17 cellular contexts compared by ENCODE assay signal in the genomic region with DNA sequence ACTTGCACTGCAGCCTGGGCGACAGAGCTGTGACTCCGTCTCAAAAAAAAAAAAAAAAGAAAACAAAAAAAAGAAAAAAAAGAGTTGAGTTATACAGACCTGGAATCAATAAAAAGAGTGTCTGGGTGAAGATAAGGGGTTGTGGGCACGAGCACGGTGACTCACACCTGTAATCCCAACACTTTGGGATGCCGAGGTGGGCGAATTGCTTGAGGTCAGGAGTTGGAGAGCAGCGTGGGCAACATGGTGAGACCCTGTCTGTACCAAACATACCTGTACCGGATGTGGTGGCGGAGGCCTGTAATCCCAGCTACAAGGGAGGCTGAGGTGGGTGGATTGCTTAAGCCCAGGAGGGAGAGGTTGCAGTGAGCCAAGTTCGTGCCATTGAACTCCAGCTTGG. TPM values are rescaled to one million over a fixed set of nuclear protein-coding genes. Genes with fewer than 3 reads are reported as not detected.
DNase-seq lines count a peak whose midpoint lies in the region; ATAC-seq, FAIRE-seq and TF ChIP-seq lines count a peak whose summit lies in the region.
"Had no signal": no experiment of that assay in that cellular context is flagged by ENCODE, and none has a peak within 500 bp of the region (broad histone marks: within the 10 kb centered on the region; RNA-seq: fewer than 3 reads in every experiment).

No MANE protein-coding gene starts in this region.

- H3K9ac ChIP-seq in astrocyte (ENCODE audit: low read length) = no peak overlapping the region

- H3K27ac ChIP-seq in astrocyte (ENCODE audit: low read depth, low read length) (no peak overlapping the region), tibial nerve (no peak overlapping the region)

- no peaks in the 10 kb centered on the region for H3K27me3 ChIP-seq in astrocyte (ENCODE audit: insufficient read depth, low read length)
- H3K27me3 ChIP-seq in neuron (ENCODE audit: insufficient read depth, low read length) = no peaks in the 10 kb centered on the region
- no peaks in the 10 kb centered on the region for H3K27me3 ChIP-seq in tibial nerve
- H3K27me3 ChIP-seq: esophagus squamous epithelium, heart right ventricle, thyroid gland had no signal

- 94 to 96% methylated on average over 10 of the region's 10 CpGs for WGBS in tibial nerve, 2 donors

- no peak overlapping the region for H3K4me2 ChIP-seq in astrocyte (ENCODE audit: low read length)

- H3K36me3 ChIP-seq in astrocyte (ENCODE audit: insufficient read depth, low read length) (no peaks in the 10 kb centered on the region), neuron (ENCODE audit: insufficient read depth, low read length) (peaks cover 12% of the 10 kb centered on the region), tibial nerve (peaks cover 0 to 10% (median 0%) of the 10 kb centered on the region in 3 donors)
- H3K36me3 ChIP-seq: thyroid gland had no signal

- no peak overlapping the region for H3K4me3 ChIP-seq in astrocyte (ENCODE audit: insufficient read depth, low read depth, low read length)
- H3K4me3 ChIP-seq in neuron (ENCODE audit: low read length) = peak overlapping the region; percentile 59
- H3K4me3 ChIP-seq in tibial nerve = no peak overlapping the region
- H3K4me3 ChIP-seq: mucosa of descending colon had no signal

- FAIRE-seq in astrocyte (lab: Jason Lieb, UNC) = no peak
- FAIRE-seq: A204.1, kidney had no signal

- ATAC-seq in HG02678 (IDR thresholded peaks at IDR 0.05; ENCODE audit: unreplicated experiment) = no peak
- ATAC-seq in HG02970 (IDR thresholded peaks at IDR 0.05; ENCODE audit: low FRiP score, unreplicated experiment) = no peak

- H3K79me2 ChIP-seq in astrocyte (ENCODE audit: insufficient read depth, low read length) = peaks cover 32% of the 10 kb centered on the region

- peaks cover 14% of the 10 kb centered on the region for H3K4me1 ChIP-seq in astrocyte (ENCODE audit: insufficient read depth, low read length)
- peaks cover 14% of the 10 kb centered on the region for H3K4me1 ChIP-seq in neuron (ENCODE audit: insufficient read depth, low read length)
- H3K4me1 ChIP-seq in tibial nerve = peaks cover 0 to 26% (median 5%) of the 10 kb centered on the region in 4 donors

- peak overlapping the region; percentile 36 for H3K27ac Mint-ChIP-seq in activated CD4-positive, alpha-beta T cell treated with anti-CD3 and anti-CD28 coated beads, Interleukin-2, amount 10 ng/mL, durations not matched to agents 7 days and 5 days
- H3K27ac Mint-ChIP-seq in IgD-negative memory B cell (peak overlapping the region in 2 of 3 donors; percentile 82 to 94), astrocyte (ENCODE audit: unreplicated experiment) (no peak overlapping the region)

- peak overlapping the region; percentile 92 for H3K4me3 Mint-ChIP-seq in activated CD4-positive, alpha-beta T cell treated with anti-CD3 and anti-CD28 coated beads, Interleukin-2, amount 10 ng/mL, durations not matched to agents 7 days and 5 days
- peak overlapping the region in 3 of 4 donors; percentile 69 to 95 (median 92) for H3K4me3 Mint-ChIP-seq in IgD-negative memory B cell
- peak overlapping the region; percentile 88 for H3K4me3 Mint-ChIP-seq in astrocyte (ENCODE audit: unreplicated experiment)

- no peak for DNase-seq in activated CD4-positive, alpha-beta T cell treated with anti-CD3 and anti-CD28 coated beads, Interleukin-2, amount 10 ng/mL, durations not matched to agents 7 days and 5 days
- no peak for DNase-seq in activated CD4-positive, alpha-beta T cell treated with anti-CD3 and anti-CD28 coated beads, Interleukin-2, amount 50 U/mL, for 4 hours
- DNase-seq in astrocyte (ENCODE audit: low read depth) (no peak), tibial nerve (ENCODE audit: low spot score in 2 of 2) (no peak)
- DNase-seq: dermis blood vessel endothelial cell, esophagus squamous epithelium, GF-D8, heart right ventricle, kidney, NCI-H1417 treated with DMSO at 0.1 percent for 48 hours, thyroid gland had no signal

- H2AFZ ChIP-seq in astrocyte (ENCODE audit: low read depth, low read length) = no peak overlapping the region
- H2AFZ ChIP-seq in neuron (ENCODE audit: low read depth, low read length) = no peak overlapping the region

- no peak for TF ChIP-seq EP300 in tibial nerve (IDR thresholded peaks at IDR 0.05)

- no peak for TF ChIP-seq CTCF in astrocyte (IDR thresholded peaks at IDR 0.05; ENCODE audit: insufficient read depth, low read depth, low read length)
- TF ChIP-seq CTCF in tibial nerve (IDR thresholded peaks at IDR 0.05) = no peak

- H3K9me3 ChIP-seq in astrocyte (ENCODE audit: insufficient read depth, low read depth, low read length) (no peaks in the 10 kb centered on the region), neuron (ENCODE audit: low read length) (no peaks in the 10 kb centered on the region), tibial nerve (no peaks in the 10 kb centered on the region)
- H3K9me3 ChIP-seq: esophagus squamous epithelium, heart right ventricle, mucosa of descending colon, thyroid gland had no signal

- peaks cover 30% of the 10 kb centered on the region for H3K4me1 Mint-ChIP-seq in activated CD4-positive, alpha-beta T cell treated with anti-CD3 and anti-CD28 coated beads, Interleukin-2, amount 10 ng/mL, durations not matched to agents 7 days and 5 days
- H3K4me1 Mint-ChIP-seq in IgD-negative memory B cell (peaks cover 16 to 20% (median 17%) of the 10 kb centered on the region in 3 donors), astrocyte (ENCODE audit: low read depth, unreplicated experiment) (peaks cover 8% of the 10 kb centered on the region)

- H4K20me1 ChIP-seq in astrocyte (ENCODE audit: insufficient read depth, low read length) = peaks cover 13% of the 10 kb centered on the region

- POLR2A ChIA-PET in activated CD4-positive, alpha-beta T cell treated with anti-CD3 and anti-CD28 coated beads, Interleukin-2, amount 10 ng/mL, durations not matched to agents 7 days and 5 days (lab: Charles Lee) = no interaction called here

- H3K27me3 Mint-ChIP-seq in activated CD4-positive, alpha-beta T cell treated with anti-CD3 and anti-CD28 coated beads, Interleukin-2, amount 10 ng/mL, durations not matched to agents 7 days and 5 days = no peaks in the 10 kb centered on the region
- H3K27me3 Mint-ChIP-seq in IgD-negative memory B cell = no peaks in the 10 kb centered on the region
- no peaks in the 10 kb centered on the region for H3K27me3 Mint-ChIP-seq in astrocyte (ENCODE audit: low read depth, unreplicated experiment)

- peaks cover 7% of the 10 kb centered on the region for H3K36me3 Mint-ChIP-seq in activated CD4-positive, alpha-beta T cell treated with anti-CD3 and anti-CD28 coated beads, Interleukin-2, amount 10 ng/mL, durations not matched to agents 7 days and 5 days (ENCODE audit: low read depth)
- H3K36me3 Mint-ChIP-seq in IgD-negative memory B cell (no peaks in the 10 kb centered on the region), astrocyte (ENCODE audit: low read depth, unreplicated experiment) (peaks cover 2% of the 10 kb centered on the region)

- no peak for TF ChIP-seq POLR2A in tibial nerve (IDR thresholded peaks at IDR 0.05)

- CTCF ChIA-PET in activated CD4-positive, alpha-beta T cell treated with anti-CD3 and anti-CD28 coated beads, Interleukin-2, amount 10 ng/mL, durations not matched to agents 7 days and 5 days (lab: Charles Lee) = interaction anchor here (0.7 kb wide), 1 partner anchor 12 kb away, joined by 3 read pairs; no protein-coding TSS in a partner anchor

- H3K9me3 Mint-ChIP-seq in activated CD4-positive, alpha-beta T cell treated with anti-CD3 and anti-CD28 coated beads, Interleukin-2, amount 10 ng/mL, durations not matched to agents 7 days and 5 days = no peaks in the 10 kb centered on the region
- H3K9me3 Mint-ChIP-seq in IgD-negative memory B cell (peaks cover 0 to 1% (median 0%) of the 10 kb centered on the region in 3 donors), astrocyte (ENCODE audit: unreplicated experiment) (no peaks in the 10 kb centered on the region)

RNA-seq across cellular contexts. Expression of gene TRAP1, which starts 1.3 kb away (rescaled TPM):
- total RNA-seq in activated CD4-positive, alpha-beta T cell treated with anti-CD3 and anti-CD28 coated beads, Interleukin-2, amount 10 ng/mL, durations not matched to agents 7 days and 5 days = 100 to 1,000 TPM in 1 of 2 experiments, 10 to 100 TPM in 1; 99.5 to 101 TPM
- polyA plus RNA-seq in IgD-negative memory B cell = 62.7 TPM
- total RNA-seq in astrocyte (57.1 and 63.3 TPM in 2 replicates), tibial nerve (100 to 1,000 TPM in 1 of 4 donors, 10 to 100 TPM in 3; 61.6 to 146 (median 74.2) TPM)
